19 cellular contexts compared by ENCODE assay signal in genomic region chr20:35302421-35303335, GRCh38. TPM values are rescaled to one million over a fixed set of nuclear protein-coding genes. Genes with fewer than 3 reads are reported as not detected.
DNase-seq lines count a peak whose midpoint lies in the region; ATAC-seq, FAIRE-seq and TF ChIP-seq lines count a peak whose summit lies in the region.
"Had no signal": no experiment of that assay in that cellular context is flagged by ENCODE, and none has a peak within 500 bp of the region (broad histone marks: within the 10 kb centered on the region; RNA-seq: fewer than 3 reads in every experiment).

No MANE protein-coding gene starts in this region.

- intact Hi-C loops in Caco-2 (cut with micrococcal nuclease; ENCODE audit: unreplicated experiment) = no loop called here

- H3K23ac ChIP-seq in H9 (ENCODE audit: insufficient read length, low read depth, low read length) = no peak overlapping the region

- H3K9me3 ChIP-seq in Caco-2 = no peaks in the 10 kb centered on the region
- H3K9me3 ChIP-seq in adipocyte (ENCODE audit: control insufficient read depth, low read length) = no peaks in the 10 kb centered on the region
- no peaks in the 10 kb centered on the region for H3K9me3 ChIP-seq in keratinocyte (ENCODE audit: control insufficient read depth, low read depth, low read length)
- no peaks in the 10 kb centered on the region for H3K9me3 ChIP-seq in H9 (ENCODE audit: control insufficient read depth, low read depth, low read length)
- H3K9me3 ChIP-seq: BLaER1 treated with 17β-estradiol and CSF1 and Interleukin-3, amounts not matched to agents 10 nM and 100 nM; right atrium auricular region had no signal

- H2BK120ac ChIP-seq in H9 (ENCODE audit: low read depth, low read length, poor library complexity, severe bottlenecking) = no peak overlapping the region

- no peaks in the 10 kb centered on the region for H3K27me3 ChIP-seq in Caco-2 (replicated peaks; ENCODE audit: control insufficient read depth, insufficient read depth, low read length)
- no peaks in the 10 kb centered on the region for H3K27me3 ChIP-seq in adipocyte (replicated peaks; ENCODE audit: control insufficient read depth, insufficient read depth, low read length)
- no peaks in the 10 kb centered on the region for H3K27me3 ChIP-seq in keratinocyte (ENCODE audit: control insufficient read depth, extremely low read depth, insufficient read depth, low read length)
- no peaks in the 10 kb centered on the region for H3K27me3 ChIP-seq in H9 (ENCODE audit: insufficient read depth, low read length)
- H3K27me3 ChIP-seq: BLaER1 treated with 17β-estradiol and CSF1 and Interleukin-3, amounts not matched to agents 10 nM and 100 nM; right atrium auricular region had no signal

- H3K4me3 Mint-ChIP-seq in Caco-2 (ENCODE audit: unreplicated experiment) (no peak overlapping the region), H9 (no peak overlapping the region; a peak in 1 of 5 replicates)

- dilution Hi-C loops in keratinocyte (cut with MboI; ENCODE audit: extremely low pct_ligation_motif_present, low sequenced_read_pairs) = no loop called here

- POLR2A ChIA-PET in Caco-2 (lab: Charles Lee) = interaction anchor here (0.7 kb wide), 1 partner anchor 24 kb away, joined by 3 read pairs; no protein-coding TSS in a partner anchor

- no peaks in the 10 kb centered on the region for H3K9me1 ChIP-seq in keratinocyte (ENCODE audit: control insufficient read depth, extremely low read depth, insufficient read depth, low read length)

- H3K4me1 Mint-ChIP-seq in Caco-2 (ENCODE audit: low read depth, unreplicated experiment) (peaks cover 41% of the 10 kb centered on the region), H9 (peaks cover 16% of the 10 kb centered on the region in 2 experiments)

- H3K56ac ChIP-seq in H9 (ENCODE audit: insufficient read length, low read depth, low read length) = no peak overlapping the region

- H3K9me3 Mint-ChIP-seq in Caco-2 (ENCODE audit: unreplicated experiment) (no peaks in the 10 kb centered on the region), H9 (no peaks in the 10 kb centered on the region; a peak in 1 of 5 replicates)

- no peak overlapping the region for H2AK5ac ChIP-seq in H9 (ENCODE audit: insufficient read length, low read length)

- TF ChIP-seq CTCF in Caco-2 (IDR thresholded peaks at IDR 0.05; ENCODE audit: insufficient read depth in 1 of 2, low read depth in 1 of 2, low read length in 1 of 2, severe bottlenecking in 1 of 2, unreplicated experiment in 1 of 2) (no peak), keratinocyte (optimal IDR thresholded peaks at IDR 0.05 in 1 of 3, IDR thresholded peaks at IDR 0.05 in 1 of 3, conservative IDR thresholded peaks at IDR 0.05 in 1 of 3; ENCODE audit: extremely low read depth in 1 of 3, insufficient read depth in 2 of 3, low read length in 3 of 3) (no peak), H9 (conservative IDR thresholded peaks at IDR 0.05) (no peak)

- TSS peak; percentile 8 for BruUV-seq in Caco-2 (replicated peaks; lab: Mats Ljungman, UMichigan)

- H3K9ac ChIP-seq in adipocyte (ENCODE audit: low read length) (peak overlapping the region; percentile 70), keratinocyte (ENCODE audit: control insufficient read depth, extremely low read depth, insufficient read depth, low read length) (peak overlapping the region; percentile 64), H9 (ENCODE audit: extremely low read depth, insufficient read length, low read length) (no peak overlapping the region)

- no peak overlapping the region for H3K27ac Mint-ChIP-seq in Caco-2 (ENCODE audit: unreplicated experiment)
- H3K27ac Mint-ChIP-seq in H9 = no peak overlapping the region

- H2BK12ac ChIP-seq in H9 (ENCODE audit: insufficient read length, low read depth, low read length) = no peak overlapping the region

- H3K4me3 ChIP-seq in Caco-2 (ENCODE audit: low read depth, low read length) = no peak overlapping the region
- no peak overlapping the region for H3K4me3 ChIP-seq in adipocyte (ENCODE audit: low read length)
- no peak overlapping the region for H3K4me3 ChIP-seq in keratinocyte (ENCODE audit: control insufficient read depth in 2 of 3, extremely low read depth in 1 of 3, insufficient read depth in 2 of 3, low read depth in 1 of 3, low read length in 3 of 3)
- H3K4me3 ChIP-seq: BLaER1 treated with 17β-estradiol and CSF1 and Interleukin-3, amounts not matched to agents 10 nM and 100 nM; right atrium auricular region had no signal

- H4K20me1 ChIP-seq in keratinocyte (ENCODE audit: control insufficient read depth, extremely low read depth, insufficient read depth, low read length) (no peaks in the 10 kb centered on the region), H9 (ENCODE audit: control insufficient read depth, insufficient read depth, insufficient read length) (no peaks in the 10 kb centered on the region)

- H3K18ac ChIP-seq in H9 (ENCODE audit: insufficient read length, low read depth, low read length) = no peak overlapping the region

- no peak overlapping the region for H4K5ac ChIP-seq in H9 (ENCODE audit: insufficient read length, low read depth, low read length)

- peak overlapping the region; percentile 59 for H3K4me2 ChIP-seq in keratinocyte (ENCODE audit: control insufficient read depth, extremely low read depth, insufficient read depth, low read depth, low read length)
- no peak overlapping the region for H3K4me2 ChIP-seq in H9 (ENCODE audit: insufficient read depth, insufficient read length, low read length)

- H4K91ac ChIP-seq in H9 (ENCODE audit: insufficient read length, low read depth, low read length) = no peak overlapping the region

- ATAC-seq in GM18868 (IDR thresholded peaks at IDR 0.05; ENCODE audit: unreplicated experiment) = no peak

- H4K8ac ChIP-seq in H9 (replicated peaks; ENCODE audit: insufficient read length, low read depth, low read length) = no peak overlapping the region

- no peak overlapping the region for H2BK5ac ChIP-seq in H9 (ENCODE audit: insufficient read length, low read length)

- no peak overlapping the region for H3K14ac ChIP-seq in H9 (ENCODE audit: insufficient read depth, low read length)

- H2AFZ ChIP-seq in keratinocyte (ENCODE audit: control insufficient read depth, low read length) = no peak overlapping the region
- H2AFZ ChIP-seq in H9 (ENCODE audit: low read length) = no peak overlapping the region

- peaks cover 27% of the 10 kb centered on the region for H3K36me3 Mint-ChIP-seq in Caco-2 (ENCODE audit: insufficient read depth, unreplicated experiment)
- H3K36me3 Mint-ChIP-seq in H9 (ENCODE audit: insufficient read depth in 1 of 3, low read depth in 3 of 3) = peaks cover 0 to 3% (median 2%) of the 10 kb centered on the region in 3 experiments; a peak in 4 of 7 replicates

- peaks cover 4% of the 10 kb centered on the region for H3K23me2 ChIP-seq in H9 (ENCODE audit: insufficient read length, low read depth, low read length, poor library complexity, severe bottlenecking)

- H2BK15ac ChIP-seq in H9 (ENCODE audit: low read depth, low read length) = no peak overlapping the region

- H3K79me2 ChIP-seq in keratinocyte (ENCODE audit: control insufficient read depth, insufficient read depth, low read length) = no peaks in the 10 kb centered on the region
- H3K79me2 ChIP-seq in H9 (ENCODE audit: insufficient read depth, low read length) = no peaks in the 10 kb centered on the region

- no CpG with 5 or more reads among the region's 6 CpGs for WGBS in H9 (ENCODE audit: extremely low coverage, insufficient read length, low lambda C conversion rate)

- no peak overlapping the region for H2BK20ac ChIP-seq in H9 (ENCODE audit: low read depth, low read length, poor library complexity, severe bottlenecking)

- FAIRE-seq in keratinocyte (lab: Jason Lieb, UNC) = peak; percentile 86
- FAIRE-seq: H54 had no signal

- H3K27me3 Mint-ChIP-seq in Caco-2 (ENCODE audit: insufficient read depth, unreplicated experiment) (no peaks in the 10 kb centered on the region), H9 (ENCODE audit: low read depth) (peaks cover 10% of the 10 kb centered on the region)

- no peak overlapping the region for H3T11ph ChIP-seq in H9 (ENCODE audit: low read length)

- peak overlapping the region; percentile 98 for H3K27ac ChIP-seq in keratinocyte (ENCODE audit: control insufficient read depth, insufficient read depth, low read length)
- H3K27ac ChIP-seq in H9 (ENCODE audit: insufficient read length, low read depth, low read length) = no peak overlapping the region
- H3K27ac ChIP-seq: BLaER1 treated with 17β-estradiol and CSF1 and Interleukin-3, amounts not matched to agents 10 nM and 100 nM; right atrium auricular region had no signal

- CTCF ChIA-PET in Caco-2 (lab: Charles Lee) = interaction anchor here (0.8 to 8.3 kb wide), 12 partner anchors 15 to 158 kb away, joined by 3 to 167 read pairs (median 16); partner anchors contain the start of genes CEP250 and EIF6

- H3K4ac ChIP-seq in H9 (ENCODE audit: low read depth, low read length) = no peak overlapping the region

- DNase-seq in Caco-2 = no peak
- peak; percentile 88 for DNase-seq in LHCN-M2 (ENCODE audit: low read depth)
- peak; percentile 52 for DNase-seq in adipocyte (ENCODE audit: low read depth)
- DNase-seq in keratinocyte (ENCODE audit: low read depth, low spot score) = no peak
- DNase-seq in globus pallidus (ENCODE audit: low spot score) = no peak
- DNase-seq in H9 = no peak
- DNase-seq in foreskin melanocyte = no peak
- DNase-seq: activated CD4-positive, alpha-beta T cell treated with anti-CD3 and anti-CD28 coated beads for 1 hour; effector CD4-positive, alpha-beta T cell; GF-D8; MM.1S; stimulated activated naive CD4-positive, alpha-beta T cell treated with Interleukin-2 at 50 U/mL for 16 hours had no signal

- H3K79me1 ChIP-seq in H9 (ENCODE audit: insufficient read depth, low read depth, low read length, poor library complexity, severe bottlenecking) = no peaks in the 10 kb centered on the region

- peaks cover 3% of the 10 kb centered on the region; the same call in 1 of the 2 replicates for H3K36me3 ChIP-seq in Caco-2 (ENCODE audit: control insufficient read depth, insufficient read depth, low read length)
- H3K36me3 ChIP-seq in adipocyte (ENCODE audit: control insufficient read depth, insufficient read depth, low read length, severe bottlenecking) = peaks cover 4% of the 10 kb centered on the region
- peaks cover 2 to 19% of the 10 kb centered on the region in 2 experiments for H3K36me3 ChIP-seq in keratinocyte (ENCODE audit: control insufficient read depth in 2 of 2, extremely low read depth in 1 of 2, insufficient read depth in 2 of 2, low read length in 2 of 2)

- H3K4me1 ChIP-seq in Caco-2 (peaks cover 43% of the 10 kb centered on the region), adipocyte (ENCODE audit: control insufficient read depth, insufficient read depth, low read length) (peaks cover 48% of the 10 kb centered on the region), keratinocyte (ENCODE audit: control insufficient read depth, extremely low read depth, insufficient read depth, low read length) (peaks cover 60% of the 10 kb centered on the region), H9 (ENCODE audit: insufficient read depth, low read length) (peaks cover 3% of the 10 kb centered on the region; the same call in 1 of the 2 replicates)

RNA-seq across cellular contexts. Expression of gene FAM83C, which starts 10.5 kb away (rescaled TPM):
- total RNA-seq in Caco-2 (2022) = 0.09 TPM in 1 of 2 replicates, not detected in the other
- total RNA-seq in LHCN-M2 (2014; rRNA removed) = not detected in 2 replicates
- 0.01 TPM for polyA plus RNA-seq in LHCN-M2 (2012)
- polyA plus RNA-seq in keratinocyte = 12.4 to 23.0 TPM (median 12.6 TPM) in 3 replicates
- polyA plus RNA-seq in keratinocyte (2011; ENCODE audit: low read depth) = 13.8 TPM
- polyA plus RNA-seq in keratinocyte (2011; cell fraction: cytosol; rRNA removed) = 16.3 and 27.7 TPM in 2 replicates
- 27.1 and 29.7 TPM in 2 replicates for polyA plus RNA-seq in keratinocyte (2011; cell fraction: nucleus; rRNA removed)
- 18.4 and 33.5 TPM in 2 replicates for polyA plus RNA-seq in keratinocyte (2012; ENCODE audit: low replicate concordance)
- 12.4 to 19.8 TPM (median 19.5 TPM) in 3 replicates for polyA minus RNA-seq in keratinocyte
- polyA minus RNA-seq in keratinocyte (2011; cell fraction: cytosol; rRNA and poly(A)+ RNA removed) = 31.1 TPM
- 17.6 and 20.9 TPM in 2 replicates for polyA minus RNA-seq in keratinocyte (2011; cell fraction: nucleus; rRNA and poly(A)+ RNA removed)
- total RNA-seq in H9 (2021) = not detected in 2 replicates
- total RNA-seq: glomerular endothelial cell; myocyte; right atrium auricular region; T-helper 1 cell treated with Interleukin-12 subunit alpha and Interleukin-12 subunit beta and Interleukin-4 antibody, amounts not matched to agents 30 ng/mL and 1 ng/mL, for 36 hours had no signal

RNA-seq across cellular contexts. Expression of gene EIF6, which starts 18.1 kb away (rescaled TPM):
- total RNA-seq in Caco-2 (2022) = 403 and 420 TPM in 2 replicates
- total RNA-seq in LHCN-M2 (2014; rRNA removed) = 265 and 277 TPM in 2 replicates
- 351 TPM for polyA plus RNA-seq in LHCN-M2 (2012)
- 206 to 285 TPM (median 283 TPM) in 3 replicates for polyA plus RNA-seq in keratinocyte
- 56.4 TPM for polyA plus RNA-seq in keratinocyte (2011; ENCODE audit: low read depth)
- 195 and 208 TPM in 2 replicates for polyA plus RNA-seq in keratinocyte (2011; cell fraction: cytosol; rRNA removed)
- 221 and 270 TPM in 2 replicates for polyA plus RNA-seq in keratinocyte (2011; cell fraction: nucleus; rRNA removed)
- 232 and 273 TPM in 2 replicates for polyA plus RNA-seq in keratinocyte (2012; ENCODE audit: low replicate concordance)
- 189 to 430 TPM (median 235 TPM) in 3 replicates for polyA minus RNA-seq in keratinocyte
- polyA minus RNA-seq in keratinocyte (2011; cell fraction: cytosol; rRNA and poly(A)+ RNA removed) = 195 TPM
- polyA minus RNA-seq in keratinocyte (2011; cell fraction: nucleus; rRNA and poly(A)+ RNA removed) = 48.1 and 50.7 TPM in 2 replicates
- 150 and 154 TPM in 2 replicates for total RNA-seq in H9 (2021)

RNA-seq across cellular contexts. Expression of gene MMP24OS, which starts 24.8 kb away (rescaled TPM):
- total RNA-seq in Caco-2 (2022) (38.8 and 42.3 TPM in 2 replicates), LHCN-M2 (2014; rRNA removed) (28.1 and 33.6 TPM in 2 replicates), H9 (2021) (43.8 and 45.6 TPM in 2 replicates)
- polyA plus RNA-seq in LHCN-M2 (2012) = 217 TPM
- 19.5 to 31.9 TPM (median 24.7 TPM) in 3 replicates for polyA plus RNA-seq in keratinocyte
- polyA plus RNA-seq in keratinocyte (2011; ENCODE audit: low read depth) = 19.8 TPM
- polyA plus RNA-seq in keratinocyte (2011; cell fraction: cytosol; rRNA removed) = 24.9 and 48.3 TPM in 2 replicates
- 19.7 and 29.9 TPM in 2 replicates for polyA plus RNA-seq in keratinocyte (2011; cell fraction: nucleus; rRNA removed)
- 38.8 and 70.6 TPM in 2 replicates for polyA plus RNA-seq in keratinocyte (2012; ENCODE audit: low replicate concordance)
- polyA minus RNA-seq in keratinocyte = 14.7 to 45.1 TPM (median 22.5 TPM) in 3 replicates
- 108 TPM for polyA minus RNA-seq in keratinocyte (2011; cell fraction: cytosol; rRNA and poly(A)+ RNA removed)
- 11.2 and 14.0 TPM in 2 replicates for polyA minus RNA-seq in keratinocyte (2011; cell fraction: nucleus; rRNA and poly(A)+ RNA removed)

Comparison
In these comparisons a context has a peak if more than half of its experiments do, and no peak if none do; other contexts are left out.
1. DNase-seq: peak in LHCN-M2 (single experiment) and adipocyte (single experiment); none in Caco-2 (0 of 2), keratinocyte (single experiment), globus pallidus (single experiment), H9 (single experiment) and foreskin melanocyte (single experiment).